ENCODE assay signal across 9 cellular contexts in genomic region chrX:54640721-54641120, GRCh38.
DNase-seq lines count a peak whose midpoint lies in the region; ATAC-seq and TF ChIP-seq lines count a peak whose summit lies in the region.
"Had no signal": no experiment of that assay in that cellular context is flagged by ENCODE, and none has a peak within 500 bp of the region (broad histone marks: within the 10 kb centered on the region; RNA-seq: fewer than 3 reads in every experiment).

No MANE protein-coding gene starts in this region.

- H3K4me1 Mint-ChIP-seq in activated naive CD4-positive, alpha-beta T cell treated with anti-CD3 and anti-CD28 coated beads, Interleukin-2, amount 10 ng/mL, durations not matched to agents 7 days and 5 days = peaks cover 15% of the 10 kb centered on the region
- peaks cover 10% of the 10 kb centered on the region for H3K4me1 Mint-ChIP-seq in activated T-helper 1 cell treated with anti-CD3 and anti-CD28 coated beads, Interleukin-12 subunit alpha, Interleukin-12 subunit beta, Interleukin-2, Interleukin-4 antibody, amounts not matched to agents 30 ng/mL and 10 ng/mL and 1 ng/mL, durations not matched to agents 14 hours and 24 hours and 36 hours (ENCODE audit: low read depth)

- no peak for TF ChIP-seq CTCF in thoracic aorta (IDR thresholded peaks at IDR 0.05)

- H3K27ac Mint-ChIP-seq in activated naive CD4-positive, alpha-beta T cell treated with anti-CD3 and anti-CD28 coated beads, Interleukin-2, amount 10 ng/mL, durations not matched to agents 7 days and 5 days = peak overlapping the region; percentile 99
- peak overlapping the region; percentile 99 for H3K27ac Mint-ChIP-seq in activated T-helper 1 cell treated with anti-CD3 and anti-CD28 coated beads, Interleukin-12 subunit alpha, Interleukin-12 subunit beta, Interleukin-2, Interleukin-4 antibody, amounts not matched to agents 30 ng/mL and 10 ng/mL and 1 ng/mL, durations not matched to agents 14 hours and 24 hours and 36 hours

- DNase-seq in activated naive CD4-positive, alpha-beta T cell treated with anti-CD3 and anti-CD28 coated beads, Interleukin-2, amount 10 ng/mL, durations not matched to agents 7 days and 5 days = no peak
- DNase-seq in activated naive CD4-positive, alpha-beta T cell treated with anti-CD3 and anti-CD28 coated beads, Interleukin-2, amount 50 U/mL, for 16 hours = no peak
- no peak for DNase-seq in activated T-helper 1 cell treated with anti-CD3 and anti-CD28 coated beads, Interleukin-12 subunit alpha, Interleukin-12 subunit beta, Interleukin-2, Interleukin-4 antibody, amounts not matched to agents 30 ng/mL and 10 ng/mL and 1 ng/mL, durations not matched to agents 14 hours and 24 hours and 36 hours (ENCODE audit: low spot score)
- peak; percentile 49 for DNase-seq in iris pigment epithelial cell (ENCODE audit: low read depth)
- no peak for DNase-seq in thoracic aorta (ENCODE audit: low spot score)
- no peak for DNase-seq in EL
- no peak for DNase-seq in SKM-1 treated with dmso at 0.1 percent for 144 hours (lab: John Stamatoyannopoulos, UW; ENCODE audit: unreplicated experiment)
- DNase-seq: activated CD8-positive, alpha-beta memory T cell treated with anti-CD3 and anti-CD28 coated beads for 24 hours had no signal

- no peaks in the 10 kb centered on the region for H3K27me3 Mint-ChIP-seq in activated naive CD4-positive, alpha-beta T cell treated with anti-CD3 and anti-CD28 coated beads, Interleukin-2, amount 10 ng/mL, durations not matched to agents 7 days and 5 days
- H3K27me3 Mint-ChIP-seq in activated T-helper 1 cell treated with anti-CD3 and anti-CD28 coated beads, Interleukin-12 subunit alpha, Interleukin-12 subunit beta, Interleukin-2, Interleukin-4 antibody, amounts not matched to agents 30 ng/mL and 10 ng/mL and 1 ng/mL, durations not matched to agents 14 hours and 24 hours and 36 hours (ENCODE audit: insufficient read depth) = no peaks in the 10 kb centered on the region

- CTCF ChIA-PET in activated naive CD4-positive, alpha-beta T cell treated with anti-CD3 and anti-CD28 coated beads, Interleukin-2, amount 10 ng/mL, durations not matched to agents 7 days and 5 days (lab: Charles Lee) = interaction anchor here (0.8 to 2.5 kb wide), 2 partner anchors 168 to 417 kb away, joined by 3 to 8 read pairs; no protein-coding TSS in a partner anchor

- H3K4me1 ChIP-seq in thoracic aorta (ENCODE audit: control insufficient read depth in 1 of 2, low read depth in 2 of 2) = no peaks in the 10 kb centered on the region

- peaks cover 4% of the 10 kb centered on the region for H3K9me3 Mint-ChIP-seq in activated naive CD4-positive, alpha-beta T cell treated with anti-CD3 and anti-CD28 coated beads, Interleukin-2, amount 10 ng/mL, durations not matched to agents 7 days and 5 days
- peaks cover 4% of the 10 kb centered on the region for H3K9me3 Mint-ChIP-seq in activated T-helper 1 cell treated with anti-CD3 and anti-CD28 coated beads, Interleukin-12 subunit alpha, Interleukin-12 subunit beta, Interleukin-2, Interleukin-4 antibody, amounts not matched to agents 30 ng/mL and 10 ng/mL and 1 ng/mL, durations not matched to agents 14 hours and 24 hours and 36 hours

- H3K36me3 ChIP-seq in thoracic aorta = no peaks in the 10 kb centered on the region

- H3K27me3 ChIP-seq in thoracic aorta (replicated peaks; ENCODE audit: insufficient read depth) = no peaks in the 10 kb centered on the region

- no peak overlapping the region for H3K4me3 ChIP-seq in thoracic aorta

- H3K27ac ChIP-seq in thoracic aorta = peak overlapping the region; percentile 86 to 89

- H3K4me3 Mint-ChIP-seq in activated naive CD4-positive, alpha-beta T cell treated with anti-CD3 and anti-CD28 coated beads, Interleukin-2, amount 10 ng/mL, durations not matched to agents 7 days and 5 days = no peak overlapping the region
- H3K4me3 Mint-ChIP-seq in activated T-helper 1 cell treated with anti-CD3 and anti-CD28 coated beads, Interleukin-12 subunit alpha, Interleukin-12 subunit beta, Interleukin-2, Interleukin-4 antibody, amounts not matched to agents 30 ng/mL and 10 ng/mL and 1 ng/mL, durations not matched to agents 14 hours and 24 hours and 36 hours = no peak overlapping the region

- no peak for ATAC-seq in thoracic aorta (ENCODE audit: insufficient number of reproducible peaks, low FRiP score, low read depth)
- ATAC-seq in GM19452 (IDR thresholded peaks at IDR 0.05; ENCODE audit: unreplicated experiment) = no peak

- intact Hi-C loops in activated T-helper 1 cell treated with anti-CD3 and anti-CD28 coated beads, Interleukin-12 subunit alpha, Interleukin-12 subunit beta, Interleukin-2, Interleukin-4 antibody, amounts not matched to agents 30 ng/mL and 10 ng/mL and 1 ng/mL, durations not matched to agents 14 hours and 24 hours and 36 hours (cut with micrococcal nuclease) = loop anchor here (10.0 kb wide), 1 partner anchor 1594 kb away; the partner anchor contains the start of gene KLF8

- no peaks in the 10 kb centered on the region for H3K9me3 ChIP-seq in thoracic aorta

- H3K36me3 Mint-ChIP-seq in activated naive CD4-positive, alpha-beta T cell treated with anti-CD3 and anti-CD28 coated beads, Interleukin-2, amount 10 ng/mL, durations not matched to agents 7 days and 5 days = peaks cover 5% of the 10 kb centered on the region
- H3K36me3 Mint-ChIP-seq in activated T-helper 1 cell treated with anti-CD3 and anti-CD28 coated beads, Interleukin-12 subunit alpha, Interleukin-12 subunit beta, Interleukin-2, Interleukin-4 antibody, amounts not matched to agents 30 ng/mL and 10 ng/mL and 1 ng/mL, durations not matched to agents 14 hours and 24 hours and 36 hours (ENCODE audit: low read depth) = peaks cover 4% of the 10 kb centered on the region
